Comparison of ENCODE assay signal across 23 cellular contexts in the genomic region with DNA sequence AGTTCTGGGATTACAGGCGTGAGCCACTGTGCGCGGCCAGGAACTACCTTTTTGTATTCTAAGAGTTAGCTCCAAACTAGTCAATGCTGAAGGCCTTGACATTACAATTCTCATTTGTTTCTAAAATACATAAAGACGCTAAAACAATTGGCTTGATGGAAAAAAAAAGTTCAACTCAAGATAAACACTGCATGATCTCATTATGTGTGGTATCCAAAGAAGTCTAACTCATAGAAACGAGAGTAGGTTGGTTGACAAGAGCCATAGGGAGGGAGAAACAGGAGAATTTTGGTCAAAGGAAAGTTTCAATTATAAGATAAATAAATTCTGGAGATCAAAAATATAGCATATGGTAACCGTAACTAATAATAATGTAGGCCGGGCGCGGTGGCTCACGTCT.
"Had no signal": no experiment of that assay in that cellular context is flagged by ENCODE, and none has a peak within 500 bp of the region (broad histone marks: within the 10 kb centered on the region; RNA-seq: fewer than 3 reads in every experiment).

No MANE protein-coding gene starts in this region.

- H3K4me3 ChIP-seq: colonic mucosa, coronary artery, dorsolateral prefrontal cortex, esophagus muscularis mucosa, esophagus squamous epithelium, gastrocnemius medialis, gastroesophageal sphincter, heart left ventricle, heart right ventricle had no signal

- H3K27me3 ChIP-seq: colonic mucosa, dorsolateral prefrontal cortex, esophagus muscularis mucosa, foreskin keratinocyte, gastrocnemius medialis, gastroesophageal sphincter, heart left ventricle had no signal

- H3K27ac ChIP-seq: colonic mucosa, coronary artery, dorsolateral prefrontal cortex, epithelial cell of prostate, esophagus muscularis mucosa, esophagus squamous epithelium, foreskin keratinocyte, gastrocnemius medialis, gastroesophageal sphincter, heart left ventricle, heart right ventricle had no signal

- DNase-seq: colonic mucosa; cortex of kidney; dermis blood vessel endothelial cell; dorsolateral prefrontal cortex; effector CD4-positive, alpha-beta T cell; effector CD8-positive, alpha-beta T cell; effector memory CD4-positive, alpha-beta T cell; effector memory CD8-positive, alpha-beta T cell; endodermal cell; erythroblast; esophagus squamous epithelium; foreskin fibroblast; foreskin keratinocyte; gastrocnemius medialis; glutamatergic neuron; head of caudate nucleus; heart left ventricle; heart right ventricle had no signal

- H3K9me3 ChIP-seq: colonic mucosa, esophagus muscularis mucosa, esophagus squamous epithelium, gastrocnemius medialis, gastroesophageal sphincter, heart left ventricle, heart right ventricle had no signal

- H3K36me3 ChIP-seq: colonic mucosa, esophagus muscularis mucosa, esophagus squamous epithelium, gastrocnemius medialis, gastroesophageal sphincter, heart left ventricle, heart right ventricle had no signal

- ATAC-seq: effector memory CD8-positive, alpha-beta T cell; esophagus mucosa; foreskin keratinocyte; gastrocnemius medialis; gastroesophageal sphincter; heart left ventricle; heart right ventricle had no signal

- H3K4me1 ChIP-seq: colonic mucosa, esophagus muscularis mucosa, esophagus squamous epithelium, foreskin keratinocyte, gastrocnemius medialis, gastroesophageal sphincter, heart left ventricle, heart right ventricle had no signal
